Comparison of ENCODE assay signal across 7 cellular contexts in the genomic region with DNA sequence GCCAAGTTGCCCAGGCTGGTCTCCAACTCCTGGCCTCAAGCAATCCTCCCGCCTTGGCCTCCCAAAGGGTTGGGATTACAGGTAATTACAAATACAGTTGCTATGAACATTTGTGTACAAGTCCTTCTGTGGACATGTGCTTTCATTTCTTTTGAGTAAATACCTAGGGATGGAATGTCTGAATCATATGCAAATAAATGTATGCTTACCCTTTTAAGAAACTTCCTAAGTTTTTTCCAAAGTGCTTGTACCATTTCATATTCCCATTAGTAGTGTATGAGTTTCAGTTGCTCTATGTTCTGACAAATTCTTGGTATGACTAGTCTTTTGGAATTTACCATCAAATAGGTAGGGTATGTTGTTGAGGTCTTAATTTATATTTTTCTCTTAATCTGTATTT. TPM values are rescaled to one million over a fixed set of nuclear protein-coding genes. Genes with fewer than 3 reads are reported as not detected.
DNase-seq lines count a peak whose midpoint lies in the region; ATAC-seq, FAIRE-seq and TF ChIP-seq lines count a peak whose summit lies in the region.
"Not testable (repeated sequence)": the region's sequence is repeated elsewhere in the genome, so short reads cannot be mapped to it uniquely, and the experiment has no call there.

No MANE protein-coding gene starts in this region.

- peak; percentile 11; the same call in 1 of the 3 replicates for ATAC-seq in RWPE2 (ENCODE audit: low read depth)
- ATAC-seq in HepG2: not testable (repeated sequence)

- H3K27me3 ChIP-seq in RWPE2 (ENCODE audit: insufficient read depth, poor library complexity, severe bottlenecking); HepG2 (ENCODE audit: control insufficient read depth in 1 of 2, insufficient read depth in 2 of 2, low read length in 2 of 2): not testable (repeated sequence)

- FAIRE-seq in D721Med (lab: Jason Lieb, UNC): peak; percentile 25
- FAIRE-seq in HepG2 (lab: Jason Lieb, UNC): not testable (repeated sequence)

- H3K4me1 ChIP-seq in RWPE2 (ENCODE audit: insufficient read depth, poor library complexity, severe bottlenecking): not testable (repeated sequence)
- H3K4me1 ChIP-seq in HepG2 (ENCODE audit: insufficient read depth, low read length): peaks cover 18% of the 10 kb centered on the region

- H3K4me2 ChIP-seq in HepG2 (ENCODE audit: low read depth, low read length): not testable (repeated sequence)

- H3K9ac ChIP-seq in HepG2 (ENCODE audit: insufficient read depth, low read depth, low read length): not testable (repeated sequence)

- not testable (repeated sequence) for TF ChIP-seq RAD21 in HepG2 (CRISPR knock-in tag; IDR thresholded peaks at IDR 0.05)

- intact Hi-C loops in HepG2 (cut with micrococcal nuclease; ENCODE audit: unreplicated experiment): not testable (repeated sequence)

- CTCF ChIA-PET in HepG2 (lab: Yijun Ruan, JAX; ENCODE audit: low intra/inter-chr PET ratio, low total read pairs): not testable (repeated sequence)

- not testable (repeated sequence) for H2AFZ ChIP-seq in HepG2 (ENCODE audit: low read length)

- BruUV-seq in HepG2 (replicated peaks; lab: Mats Ljungman, UMichigan): not testable (repeated sequence)

- H3K36me3 ChIP-seq in RWPE2 (ENCODE audit: low read depth); HepG2 (replicated peaks in 1 of 2; ENCODE audit: control insufficient read depth in 1 of 2, insufficient read depth in 2 of 2, low read length in 2 of 2): not testable (repeated sequence)

- 100% methylated on average over 1 of the region's 1 CpG for WGBS in HepG2 (ENCODE audit: low lambda C conversion rate)

- not testable (repeated sequence) for H3K79me2 ChIP-seq in HepG2 (ENCODE audit: insufficient read depth, low read length)

- H4K20me1 ChIP-seq in HepG2 (ENCODE audit: insufficient read depth, low read length): not testable (repeated sequence)

- not testable (repeated sequence) for DNase-seq in D721Med (ENCODE audit: insufficient read length, low spot score); RWPE2 (ENCODE audit: low spot score); HepG2 (ENCODE audit: low spot score)
- DNase-seq in HCEC 1CT (peak; percentile 52), amniotic epithelial cell (ENCODE audit: low read depth) (peak; percentile 27), dedifferentiated amniotic fluid mesenchymal stem cell (ENCODE audit: extremely low spot score) (peak; percentile 21), fibroblast of pulmonary artery (ENCODE audit: low read depth) (peak; percentile 10)

- not testable (repeated sequence) for H3K4me3 ChIP-seq in RWPE2 (ENCODE audit: severe bottlenecking); fibroblast of pulmonary artery (replicated peaks; ENCODE audit: low read depth, low read length); HepG2 (replicated peaks in 1 of 3; ENCODE audit: insufficient read depth in 1 of 3, low read depth in 2 of 3, low read length in 3 of 3)

- not testable (repeated sequence) for H3K27ac ChIP-seq in RWPE2 (ENCODE audit: poor library complexity, severe bottlenecking); HepG2 (ENCODE audit: extremely low read length, insufficient read depth, low read length)

- not testable (repeated sequence) for H3K9me3 ChIP-seq in RWPE2 (ENCODE audit: severe bottlenecking); HepG2 (ENCODE audit: low read length)

- POLR2A ChIA-PET in HepG2 (lab: Yijun Ruan, JAX): not testable (repeated sequence)

- not testable (repeated sequence) for TF ChIP-seq POLR2A in HepG2 (IDR thresholded peaks at IDR 0.05; ENCODE audit: insufficient read depth in 1 of 2, low read depth in 2 of 2, low read length in 2 of 2)

- not testable (repeated sequence) for TF ChIP-seq CTCF in D721Med (IDR thresholded peaks at IDR 0.05; ENCODE audit: insufficient read depth, missing control alignments); RWPE2 (IDR thresholded peaks at IDR 0.05; ENCODE audit: poor library complexity, severe bottlenecking); fibroblast of pulmonary artery (IDR thresholded peaks at IDR 0.05; ENCODE audit: low read length, missing control alignments); HepG2 (CRISPR knock-in tag; IDR thresholded peaks at IDR 0.05)

- in situ Hi-C loops in HepG2 (cut with HindIII; ENCODE audit: extremely low pct_ligation_motif_present, low pct_unique_long_range_greater_than_20kb): not testable (repeated sequence)

- not testable (repeated sequence) for TF ChIP-seq EP300 in HepG2 (IDR thresholded peaks at IDR 0.05; ENCODE audit: low read depth in 2 of 2, low read length in 2 of 2); HepG2 (CRISPR knock-in tag; IDR thresholded peaks at IDR 0.05; ENCODE audit: borderline replicate concordance)

TF ChIP-seq in HepG2, 621 proteins besides CTCF, POLR2A, EP300 and RAD21:
- TF ChIP-seq, protein P1, sequence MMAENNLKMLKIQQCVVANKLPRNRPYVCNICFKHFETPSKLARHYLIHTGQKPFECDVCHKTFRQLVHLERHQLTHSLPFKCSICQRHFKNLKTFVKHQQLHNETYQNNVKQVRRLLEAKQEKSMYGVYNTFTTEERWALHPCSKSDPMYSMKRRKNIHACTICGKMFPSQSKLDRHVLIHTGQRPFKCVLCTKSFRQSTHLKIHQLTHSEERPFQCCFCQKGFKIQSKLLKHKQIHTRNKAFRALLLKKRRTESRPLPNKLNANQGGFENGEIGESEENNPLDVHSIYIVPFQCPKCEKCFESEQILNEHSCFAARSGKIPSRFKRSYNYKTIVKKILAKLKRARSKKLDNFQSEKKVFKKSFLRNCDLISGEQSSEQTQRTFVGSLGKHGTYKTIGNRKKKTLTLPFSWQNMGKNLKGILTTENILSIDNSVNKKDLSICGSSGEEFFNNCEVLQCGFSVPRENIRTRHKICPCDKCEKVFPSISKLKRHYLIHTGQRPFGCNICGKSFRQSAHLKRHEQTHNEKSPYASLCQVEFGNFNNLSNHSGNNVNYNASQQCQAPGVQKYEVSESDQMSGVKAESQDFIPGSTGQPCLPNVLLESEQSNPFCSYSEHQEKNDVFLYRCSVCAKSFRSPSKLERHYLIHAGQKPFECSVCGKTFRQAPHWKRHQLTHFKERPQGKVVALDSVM (CRISPR knock-in tag; IDR thresholded peaks at IDR 0.05): peak; percentile 70

RNA-seq across cellular contexts. Expression of a gene that starts 4.2 kb away (rescaled TPM):
- total RNA-seq in HepG2 (2016; rRNA removed; fragmentation: Illumina TruSeq; extraction: Trizol): 32.3 and 44.3 TPM in 2 replicates
- 17.6 and 19.3 TPM in 2 replicates for total RNA-seq in HepG2 (2016; cell fraction: cytosol; rRNA removed; fragmentation: Illumina TruSeq; extraction: Trizol; ENCODE audit: low read depth)
- total RNA-seq in HepG2 (2016; cell fraction: insoluble cytoplasmic fraction; rRNA removed; fragmentation: Illumina TruSeq; extraction: Trizol): 27.8 and 42.6 TPM in 2 replicates
- 15.0 and 15.5 TPM in 2 replicates for total RNA-seq in HepG2 (2016; cell fraction: membrane; rRNA removed; fragmentation: Illumina TruSeq; extraction: Trizol)
- total RNA-seq in HepG2 (2016; cell fraction: nucleus; rRNA removed; fragmentation: Illumina TruSeq; extraction: Trizol): 103 and 117 TPM in 2 replicates
- polyA plus RNA-seq in HepG2 (2011; rRNA removed): 32.7 and 55.5 TPM in 2 replicates
- 16.0 and 17.9 TPM in 2 replicates for polyA plus RNA-seq in HepG2 (2011; cell fraction: cytosol; rRNA removed)
- polyA plus RNA-seq in HepG2 (2011; cell fraction: nucleus; rRNA removed): 55.4 and 55.9 TPM in 2 replicates
- 20.1 and 24.6 TPM in 2 replicates for polyA plus RNA-seq in HepG2 (2012)
- polyA plus RNA-seq in HepG2 (2016; cell fraction: cytosol; fragmentation: Illumina TruSeq; extraction: Trizol; ENCODE audit: low read depth): 1.4 and 1.6 TPM in 2 replicates
- polyA plus RNA-seq in HepG2 (2016; cell fraction: insoluble cytoplasmic fraction; fragmentation: Illumina TruSeq; extraction: Trizol; ENCODE audit: low read depth): 33.5 and 35.6 TPM in 2 replicates
- polyA plus RNA-seq in HepG2 (2016; cell fraction: membrane; fragmentation: Illumina TruSeq; extraction: Trizol; ENCODE audit: low read depth): 4.3 and 4.6 TPM in 2 replicates
- 104 and 107 TPM in 2 replicates for polyA plus RNA-seq in HepG2 (2016; cell fraction: nucleus; fragmentation: Illumina TruSeq; extraction: Trizol; ENCODE audit: insufficient read depth, low read depth)
- 34.0 and 42.0 TPM in 2 replicates for polyA minus RNA-seq in HepG2 (2011; rRNA and poly(A)+ RNA removed; ENCODE audit: low replicate concordance)
- 15.8 and 18.5 TPM in 2 replicates for polyA minus RNA-seq in HepG2 (2011; cell fraction: cytosol; rRNA and poly(A)+ RNA removed)
- polyA minus RNA-seq in HepG2 (2011; cell fraction: nucleus; rRNA and poly(A)+ RNA removed): 171 and 187 TPM in 2 replicates
